Comparison of ENCODE assay signal across 8 cellular contexts in genomic region chr7:36119983-36120646, GRCh38. TPM values are rescaled to one million over a fixed set of nuclear protein-coding genes. Genes with fewer than 3 reads are reported as not detected.
A peak's percentile ranks its signal among the peaks of the same experiment; 100 is the strongest.
DNase-seq lines count a peak whose midpoint lies in the region; ATAC-seq and TF ChIP-seq lines count a peak whose summit lies in the region.
"Not testable (repeated sequence)": the region's sequence is repeated elsewhere in the genome, so short reads cannot be mapped to it uniquely, and the experiment has no call there.

No MANE protein-coding gene starts in this region.

- peak; percentile 59 for DNase-seq in GM23338 (ENCODE audit: low spot score)
- DNase-seq in NB4 (ENCODE audit: low read depth), result peak; percentile 44
- peak; percentile 36 for DNase-seq in NCI-H82 (lab: John Stamatoyannopoulos, UW)
- peak; percentile 63 for DNase-seq in WERI-Rb-1
- DNase-seq in epithelial cell of esophagus (ENCODE audit: low read depth), result peak; percentile 73
- peak; percentile 33 to 47 for DNase-seq in left colon

- H3K4me1 Mint-ChIP-seq in GM23338, result not testable (repeated sequence)

- not testable (repeated sequence) for H3K9me3 ChIP-seq in WERI-Rb-1 (ENCODE audit: severe bottlenecking)

- H3K27me3 Mint-ChIP-seq in GM23338 (ENCODE audit: insufficient read depth, low read depth, poor library complexity), result not testable (repeated sequence)

- peak; percentile 86 for ATAC-seq in GM23338
- ATAC-seq in left colon, result peak; percentile 14

- H3K79me2 ChIP-seq in GM23338 (replicated peaks; ENCODE audit: insufficient read depth), result not testable (repeated sequence)

- H3K27ac Mint-ChIP-seq in GM23338, result not testable (repeated sequence)

- intact Hi-C loops in left colon (cut with DNase I, micrococcal nuclease), result not testable (repeated sequence)

- not testable (repeated sequence) for H3K4me3 ChIP-seq in GM23338; NB4 (ENCODE audit: low read depth, low read length); WERI-Rb-1 (ENCODE audit: low read depth, low read length); epithelial cell of esophagus (ENCODE audit: low read length); skin epidermis

- not testable (repeated sequence) for H3K4me3 Mint-ChIP-seq in GM23338

- H3K9me3 Mint-ChIP-seq in GM23338, result not testable (repeated sequence)

- H3K27ac ChIP-seq in 22Rv1, result 0 out of 2 replicates have a peak overlapping the region, but pooled peaks have one; percentile 7
- not testable (repeated sequence) for H3K27ac ChIP-seq in GM23338 (ENCODE audit: low read depth); WERI-Rb-1
- peak overlapping the region in 18 of 21 experiments; percentile 15 to 82 (median 64) for H3K27ac ChIP-seq in skin epidermis

- H3K36me3 ChIP-seq in GM23338 (ENCODE audit: insufficient read depth); WERI-Rb-1: not testable (repeated sequence)

- not testable (repeated sequence) for H3K9me2 ChIP-seq in GM23338 (ENCODE audit: insufficient read depth)

- not testable (repeated sequence) for H4K20me1 ChIP-seq in GM23338 (replicated peaks; ENCODE audit: insufficient read depth)

- H3F3A ChIP-seq in GM23338 (replicated peaks; ENCODE audit: low read depth), result not testable (repeated sequence)

- TF ChIP-seq CTCF in 22Rv1 (IDR thresholded peaks at IDR 0.05), result peak; percentile 52
- TF ChIP-seq CTCF in GM23338 (conservative IDR thresholded peaks at IDR 0.05; ENCODE audit: low read depth in 2 of 2), result 0 out of 4 replicates have a peak, but pooled peaks have one; percentile 12 to 14
- TF ChIP-seq CTCF in NB4 (IDR thresholded peaks at IDR 0.05; ENCODE audit: low read depth, low read length), result peak; percentile 1
- TF ChIP-seq CTCF in WERI-Rb-1 (IDR thresholded peaks at IDR 0.05; ENCODE audit: low read depth, low read length), result peak; percentile 18; the same call in 1 of the 2 replicates
- TF ChIP-seq CTCF in epithelial cell of esophagus (IDR thresholded peaks at IDR 0.05; ENCODE audit: insufficient read depth, low read depth, low read length, missing control alignments), result not testable (repeated sequence)

- H2AFZ ChIP-seq in GM23338, result peak overlapping the region; percentile 52; the same call in 1 of the 2 replicates

- H3K4me2 ChIP-seq in GM23338, result not testable (repeated sequence)

- not testable (repeated sequence) for TF ChIP-seq POLR2A in NB4 (IDR thresholded peaks at IDR 0.05; ENCODE audit: extremely low read depth, insufficient read length)

- H3K27me3 ChIP-seq in GM23338 (ENCODE audit: insufficient read depth); WERI-Rb-1 (ENCODE audit: insufficient read depth, low read depth, severe bottlenecking): not testable (repeated sequence)

- H3K4me1 ChIP-seq in GM23338 (ENCODE audit: insufficient read depth), result not testable (repeated sequence)

- H3K36me3 Mint-ChIP-seq in GM23338 (ENCODE audit: low read depth), result not testable (repeated sequence)

RNA-seq across cellular contexts. Expression of gene EEPD1, which starts 32.9 kb away (rescaled TPM):
- total RNA-seq in GM23338 (2014; rRNA removed; shearing (Covaris generic)), result 12.4 and 17.1 TPM in 2 replicates
- polyA plus RNA-seq in GM23338 (2016; fragmentation: Nextera tagmentation; extraction: Ambion mirVana), result 4.1 and 6.0 TPM in 2 replicates
- total RNA-seq in left colon, result 10 to 100 TPM; 10.2 to 13.4 TPM
